In the genomic region with DNA sequence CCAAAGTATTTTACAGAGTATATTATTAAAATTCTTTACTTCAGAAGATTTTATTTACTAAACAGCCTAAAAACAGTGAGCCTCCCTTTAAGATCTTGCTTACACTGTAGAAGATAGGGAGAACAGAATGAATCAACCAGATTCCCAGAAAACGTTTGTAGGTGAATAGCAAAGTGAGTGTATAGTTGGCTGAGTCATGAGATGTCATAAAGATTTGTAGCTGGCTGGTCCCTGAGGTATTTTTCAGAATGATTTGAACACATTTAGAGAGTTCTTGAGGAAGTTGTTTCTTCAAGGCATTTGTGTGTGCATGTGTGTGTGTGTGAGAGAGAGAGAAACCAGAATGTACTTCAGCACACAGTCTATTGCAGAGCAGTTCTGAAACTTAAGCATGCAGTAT, we compare ENCODE assay signal across 1 cellular context.
TF ChIP-seq lines count a peak whose summit lies in the region.

No MANE protein-coding gene starts in this region.

TF ChIP-seq in GM23338, 12 proteins besides CTCF, POLR2A, EP300 and RAD21:
- TF ChIP-seq, protein P1, sequence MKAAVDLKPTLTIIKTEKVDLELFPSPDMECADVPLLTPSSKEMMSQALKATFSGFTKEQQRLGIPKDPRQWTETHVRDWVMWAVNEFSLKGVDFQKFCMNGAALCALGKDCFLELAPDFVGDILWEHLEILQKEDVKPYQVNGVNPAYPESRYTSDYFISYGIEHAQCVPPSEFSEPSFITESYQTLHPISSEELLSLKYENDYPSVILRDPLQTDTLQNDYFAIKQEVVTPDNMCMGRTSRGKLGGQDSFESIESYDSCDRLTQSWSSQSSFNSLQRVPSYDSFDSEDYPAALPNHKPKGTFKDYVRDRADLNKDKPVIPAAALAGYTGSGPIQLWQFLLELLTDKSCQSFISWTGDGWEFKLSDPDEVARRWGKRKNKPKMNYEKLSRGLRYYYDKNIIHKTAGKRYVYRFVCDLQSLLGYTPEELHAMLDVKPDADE (IDR thresholded peaks at IDR 0.05): no peak
- TF ChIP-seq ZNF114 (CRISPR knock-in tag; IDR thresholded peaks at IDR 0.05) (no peak), JUNB (IDR thresholded peaks at IDR 0.05; ENCODE audit: unreplicated experiment) (no peak), EZH2phosphoT487 (IDR thresholded peaks at IDR 0.05; ENCODE audit: unreplicated experiment) (no peak), CREB1 (CRISPR knock-in tag; IDR thresholded peaks at IDR 0.05; ENCODE audit: low read depth) (no peak), STAT1 (IDR thresholded peaks at IDR 0.05; ENCODE audit: unreplicated experiment) (no peak), ZNF331 (CRISPR knock-in tag; IDR thresholded peaks at IDR 0.05; ENCODE audit: low read depth) (no peak), NANOG (IDR thresholded peaks at IDR 0.05; ENCODE audit: borderline replicate concordance) (no peak), POLR2AphosphoS5 (IDR thresholded peaks at IDR 0.05; ENCODE audit: low read depth) (no peak), EZH2 (IDR thresholded peaks at IDR 0.05; ENCODE audit: low read depth, unreplicated experiment) (no peak)
- TF ChIP-seq, protein P2, sequence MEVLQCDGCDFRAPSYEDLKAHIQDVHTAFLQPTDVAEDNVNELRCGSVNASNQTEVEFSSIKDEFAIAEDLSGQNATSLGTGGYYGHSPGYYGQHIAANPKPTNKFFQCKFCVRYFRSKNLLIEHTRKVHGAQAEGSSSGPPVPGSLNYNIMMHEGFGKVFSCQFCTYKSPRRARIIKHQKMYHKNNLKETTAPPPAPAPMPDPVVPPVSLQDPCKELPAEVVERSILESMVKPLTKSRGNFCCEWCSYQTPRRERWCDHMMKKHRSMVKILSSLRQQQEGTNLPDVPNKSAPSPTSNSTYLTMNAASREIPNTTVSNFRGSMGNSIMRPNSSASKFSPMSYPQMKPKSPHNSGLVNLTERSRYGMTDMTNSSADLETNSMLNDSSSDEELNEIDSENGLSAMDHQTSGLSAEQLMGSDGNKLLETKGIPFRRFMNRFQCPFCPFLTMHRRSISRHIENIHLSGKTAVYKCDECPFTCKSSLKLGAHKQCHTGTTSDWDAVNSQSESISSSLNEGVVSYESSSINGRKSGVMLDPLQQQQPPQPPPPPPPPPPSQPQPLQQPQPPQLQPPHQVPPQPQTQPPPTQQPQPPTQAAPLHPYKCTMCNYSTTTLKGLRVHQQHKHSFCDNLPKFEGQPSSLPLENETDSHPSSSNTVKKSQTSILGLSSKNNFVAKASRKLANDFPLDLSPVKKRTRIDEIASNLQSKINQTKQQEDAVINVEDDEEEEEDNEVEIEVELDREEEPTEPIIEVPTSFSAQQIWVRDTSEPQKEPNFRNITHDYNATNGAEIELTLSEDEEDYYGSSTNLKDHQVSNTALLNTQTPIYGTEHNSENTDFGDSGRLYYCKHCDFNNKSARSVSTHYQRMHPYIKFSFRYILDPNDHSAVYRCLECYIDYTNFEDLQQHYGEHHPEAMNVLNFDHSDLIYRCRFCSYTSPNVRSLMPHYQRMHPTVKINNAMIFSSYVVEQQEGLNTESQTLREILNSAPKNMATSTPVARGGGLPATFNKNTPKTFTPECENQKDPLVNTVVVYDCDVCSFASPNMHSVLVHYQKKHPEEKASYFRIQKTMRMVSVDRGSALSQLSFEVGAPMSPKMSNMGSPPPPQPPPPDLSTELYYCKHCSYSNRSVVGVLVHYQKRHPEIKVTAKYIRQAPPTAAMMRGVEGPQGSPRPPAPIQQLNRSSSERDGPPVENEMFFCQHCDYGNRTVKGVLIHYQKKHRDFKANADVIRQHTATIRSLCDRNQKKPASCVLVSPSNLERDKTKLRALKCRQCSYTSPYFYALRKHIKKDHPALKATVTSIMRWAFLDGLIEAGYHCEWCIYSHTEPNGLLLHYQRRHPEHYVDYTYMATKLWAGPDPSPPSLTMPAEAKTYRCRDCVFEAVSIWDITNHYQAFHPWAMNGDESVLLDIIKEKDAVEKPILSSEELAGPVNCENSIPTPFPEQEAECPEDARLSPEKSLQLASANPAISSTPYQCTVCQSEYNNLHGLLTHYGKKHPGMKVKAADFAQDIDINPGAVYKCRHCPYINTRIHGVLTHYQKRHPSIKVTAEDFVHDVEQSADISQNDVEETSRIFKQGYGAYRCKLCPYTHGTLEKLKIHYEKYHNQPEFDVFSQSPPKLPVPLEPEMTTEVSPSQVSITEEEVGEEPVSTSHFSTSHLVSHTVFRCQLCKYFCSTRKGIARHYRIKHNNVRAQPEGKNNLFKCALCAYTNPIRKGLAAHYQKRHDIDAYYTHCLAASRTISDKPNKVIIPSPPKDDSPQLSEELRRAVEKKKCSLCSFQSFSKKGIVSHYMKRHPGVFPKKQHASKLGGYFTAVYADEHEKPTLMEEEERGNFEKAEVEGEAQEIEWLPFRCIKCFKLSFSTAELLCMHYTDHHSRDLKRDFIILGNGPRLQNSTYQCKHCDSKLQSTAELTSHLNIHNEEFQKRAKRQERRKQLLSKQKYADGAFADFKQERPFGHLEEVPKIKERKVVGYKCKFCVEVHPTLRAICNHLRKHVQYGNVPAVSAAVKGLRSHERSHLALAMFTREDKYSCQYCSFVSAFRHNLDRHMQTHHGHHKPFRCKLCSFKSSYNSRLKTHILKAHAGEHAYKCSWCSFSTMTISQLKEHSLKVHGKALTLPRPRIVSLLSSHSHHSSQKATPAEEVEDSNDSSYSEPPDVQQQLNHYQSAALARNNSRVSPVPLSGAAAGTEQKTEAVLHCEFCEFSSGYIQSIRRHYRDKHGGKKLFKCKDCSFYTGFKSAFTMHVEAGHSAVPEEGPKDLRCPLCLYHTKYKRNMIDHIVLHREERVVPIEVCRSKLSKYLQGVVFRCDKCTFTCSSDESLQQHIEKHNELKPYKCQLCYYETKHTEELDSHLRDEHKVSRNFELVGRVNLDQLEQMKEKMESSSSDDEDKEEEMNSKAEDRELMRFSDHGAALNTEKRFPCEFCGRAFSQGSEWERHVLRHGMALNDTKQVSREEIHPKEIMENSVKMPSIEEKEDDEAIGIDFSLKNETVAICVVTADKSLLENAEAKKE (CRISPR knock-in tag; IDR thresholded peaks at IDR 0.05): no peak
- TF ChIP-seq, protein P3, sequence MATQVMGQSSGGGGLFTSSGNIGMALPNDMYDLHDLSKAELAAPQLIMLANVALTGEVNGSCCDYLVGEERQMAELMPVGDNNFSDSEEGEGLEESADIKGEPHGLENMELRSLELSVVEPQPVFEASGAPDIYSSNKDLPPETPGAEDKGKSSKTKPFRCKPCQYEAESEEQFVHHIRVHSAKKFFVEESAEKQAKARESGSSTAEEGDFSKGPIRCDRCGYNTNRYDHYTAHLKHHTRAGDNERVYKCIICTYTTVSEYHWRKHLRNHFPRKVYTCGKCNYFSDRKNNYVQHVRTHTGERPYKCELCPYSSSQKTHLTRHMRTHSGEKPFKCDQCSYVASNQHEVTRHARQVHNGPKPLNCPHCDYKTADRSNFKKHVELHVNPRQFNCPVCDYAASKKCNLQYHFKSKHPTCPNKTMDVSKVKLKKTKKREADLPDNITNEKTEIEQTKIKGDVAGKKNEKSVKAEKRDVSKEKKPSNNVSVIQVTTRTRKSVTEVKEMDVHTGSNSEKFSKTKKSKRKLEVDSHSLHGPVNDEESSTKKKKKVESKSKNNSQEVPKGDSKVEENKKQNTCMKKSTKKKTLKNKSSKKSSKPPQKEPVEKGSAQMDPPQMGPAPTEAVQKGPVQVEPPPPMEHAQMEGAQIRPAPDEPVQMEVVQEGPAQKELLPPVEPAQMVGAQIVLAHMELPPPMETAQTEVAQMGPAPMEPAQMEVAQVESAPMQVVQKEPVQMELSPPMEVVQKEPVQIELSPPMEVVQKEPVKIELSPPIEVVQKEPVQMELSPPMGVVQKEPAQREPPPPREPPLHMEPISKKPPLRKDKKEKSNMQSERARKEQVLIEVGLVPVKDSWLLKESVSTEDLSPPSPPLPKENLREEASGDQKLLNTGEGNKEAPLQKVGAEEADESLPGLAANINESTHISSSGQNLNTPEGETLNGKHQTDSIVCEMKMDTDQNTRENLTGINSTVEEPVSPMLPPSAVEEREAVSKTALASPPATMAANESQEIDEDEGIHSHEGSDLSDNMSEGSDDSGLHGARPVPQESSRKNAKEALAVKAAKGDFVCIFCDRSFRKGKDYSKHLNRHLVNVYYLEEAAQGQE (IDR thresholded peaks at IDR 0.05; ENCODE audit: unreplicated experiment): no peak
